8 cellular contexts compared by ENCODE assay signal in the genomic region with DNA sequence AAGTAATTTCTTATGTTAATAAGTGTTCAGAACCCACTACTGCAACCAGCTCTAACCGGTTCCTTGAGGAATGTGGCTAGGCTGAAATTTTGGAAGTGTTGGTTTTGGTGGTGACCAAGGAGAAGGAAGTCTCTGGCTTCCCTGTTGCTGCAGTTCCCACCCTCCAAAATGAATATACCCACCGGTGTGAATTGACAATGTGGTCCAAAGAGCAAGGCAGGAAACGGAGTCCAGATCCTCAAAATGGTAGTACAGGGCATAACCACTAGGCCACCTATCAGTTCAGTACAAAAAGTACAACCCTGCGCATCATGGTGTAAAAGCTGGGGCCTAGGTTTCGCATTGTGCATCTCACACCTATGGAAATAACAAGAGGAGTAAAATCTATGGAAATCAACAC. TPM values are rescaled to one million over a fixed set of nuclear protein-coding genes. Genes with fewer than 3 reads are reported as not detected.
DNase-seq lines count a peak whose midpoint lies in the region; ATAC-seq and TF ChIP-seq lines count a peak whose summit lies in the region.

No MANE protein-coding gene starts in this region.

- peak overlapping the region; percentile 88 to 98 (median 96) for H3K4me3 Mint-ChIP-seq in CD8-positive, alpha-beta memory T cell
- H3K4me3 Mint-ChIP-seq in IgD-negative memory B cell (peak overlapping the region; percentile 90 to 99 (median 96)), natural killer cell (peak overlapping the region; percentile 95)

- peak overlapping the region; percentile 74 for H3K4me3 ChIP-seq in CD8-positive, alpha-beta memory T cell (ENCODE audit: low read length)
- H3K4me3 ChIP-seq in breast epithelium, result peak overlapping the region in 1 of 3 donors; percentile 79

- no peaks in the 10 kb centered on the region for H3K27me3 ChIP-seq in CD8-positive, alpha-beta memory T cell (ENCODE audit: insufficient read depth, low read length, poor library complexity, severe bottlenecking)
- no peaks in the 10 kb centered on the region for H3K27me3 ChIP-seq in breast epithelium

- H3K27ac ChIP-seq in CD8-positive, alpha-beta memory T cell (ENCODE audit: low read depth, low read length), result no peak overlapping the region
- H3K27ac ChIP-seq in breast epithelium, result peak overlapping the region; percentile 78 to 99

- no peak for ATAC-seq in natural killer cell
- ATAC-seq in GM21723 (IDR thresholded peaks at IDR 0.05; ENCODE audit: unreplicated experiment), result no peak

- H3K4me1 ChIP-seq in CD8-positive, alpha-beta memory T cell (ENCODE audit: insufficient read depth, low read length), result peaks cover 59% of the 10 kb centered on the region
- H3K4me1 ChIP-seq in breast epithelium, result peaks cover 0 to 11% of the 10 kb centered on the region in 2 donors

- CTCF ChIA-PET in CD8-positive, alpha-beta memory T cell (lab: Charles Lee), result interaction anchor here (0.8 to 15.9 kb wide), 10 partner anchors 13 to 134 kb away, joined by 3 to 278 read pairs (median 6); partner anchors contain the start of genes BCAS4, DPM1 and MOCS3

- TF ChIP-seq CTCF in breast epithelium (IDR thresholded peaks at IDR 0.05) (peak in 1 of 3 donors; percentile 16), natural killer cell (IDR thresholded peaks at IDR 0.05) (no peak)

- peaks cover 5% of the 10 kb centered on the region for H3K36me3 ChIP-seq in CD8-positive, alpha-beta memory T cell (ENCODE audit: insufficient read depth, low read length)
- no peaks in the 10 kb centered on the region for H3K36me3 ChIP-seq in breast epithelium

- no peaks in the 10 kb centered on the region for H3K9me3 Mint-ChIP-seq in CD8-positive, alpha-beta memory T cell
- H3K9me3 Mint-ChIP-seq in IgD-negative memory B cell, result no peaks in the 10 kb centered on the region
- H3K9me3 Mint-ChIP-seq in natural killer cell, result no peaks in the 10 kb centered on the region

- peak overlapping the region; percentile 89 to 100 (median 96) for H3K27ac Mint-ChIP-seq in CD8-positive, alpha-beta memory T cell
- H3K27ac Mint-ChIP-seq in IgD-negative memory B cell, result peak overlapping the region in 2 of 3 donors; percentile 18 to 99
- peak overlapping the region; percentile 90 to 98 for H3K27ac Mint-ChIP-seq in natural killer cell

- no peaks in the 10 kb centered on the region for H3K27me3 Mint-ChIP-seq in CD8-positive, alpha-beta memory T cell
- H3K27me3 Mint-ChIP-seq in IgD-negative memory B cell (no peaks in the 10 kb centered on the region), natural killer cell (ENCODE audit: low read depth in 2 of 2) (no peaks in the 10 kb centered on the region)

- H3K9me3 ChIP-seq in CD8-positive, alpha-beta memory T cell (ENCODE audit: low read length), result no peaks in the 10 kb centered on the region
- no peaks in the 10 kb centered on the region for H3K9me3 ChIP-seq in breast epithelium

- H3K36me3 Mint-ChIP-seq in CD8-positive, alpha-beta memory T cell, result peaks cover 0 to 65% (median 6%) of the 10 kb centered on the region in 3 donors
- H3K36me3 Mint-ChIP-seq in IgD-negative memory B cell (peaks cover 8% of the 10 kb centered on the region), natural killer cell (no peaks in the 10 kb centered on the region)

- DNase-seq in CD8-positive, alpha-beta memory T cell, result no peak
- DNase-seq in breast epithelium (ENCODE audit: low spot score in 2 of 2) (no peak), natural killer cell (no peak), NCI-H226 (no peak), NCI-H1105 treated with DMSO at 0.1 percent for 48 hours (lab: John Stamatoyannopoulos, UW) (no peak), GDM1 (lab: John Stamatoyannopoulos, UW) (no peak)

- intact Hi-C loops in breast epithelium (cut with DNase I; ENCODE audit: low total_unique reads) (no loop called here), natural killer cell (cut with micrococcal nuclease) (no loop called here)

- POLR2A ChIA-PET in CD8-positive, alpha-beta memory T cell (lab: Charles Lee), result interaction anchor here (1.3 to 4.1 kb wide), 3 partner anchors 9 to 134 kb away, joined by 8 to 72 read pairs (median 9); partner anchors contain the start of gene BCAS4

- no peak for TF ChIP-seq POLR2A in breast epithelium (IDR thresholded peaks at IDR 0.05)

- H3K4me1 Mint-ChIP-seq in CD8-positive, alpha-beta memory T cell, result peaks cover 59 to 74% (median 72%) of the 10 kb centered on the region in 3 donors
- H3K4me1 Mint-ChIP-seq in IgD-negative memory B cell (peaks cover 35 to 52% (median 49%) of the 10 kb centered on the region in 3 donors), natural killer cell (peaks cover 53% of the 10 kb centered on the region in 2 donors)

RNA-seq across cellular contexts. Expression of gene ADNP, which starts 2.8 kb away (rescaled TPM):
- total RNA-seq in CD8-positive, alpha-beta memory T cell, result 10 to 100 TPM; 78.1 to 78.6 TPM
- polyA plus RNA-seq in CD8-positive, alpha-beta memory T cell, result 11.9 TPM
- polyA plus RNA-seq in IgD-negative memory B cell, result 10.3 TPM
- 10 to 100 TPM; 51.7 to 70.2 (median 60.0) TPM for total RNA-seq in breast epithelium
- total RNA-seq in natural killer cell, result 10 to 100 TPM; 56.8 to 75.8 (median 66.8) TPM

RNA-seq across cellular contexts. Expression of gene DPM1, which starts 29.9 kb away (rescaled TPM):
- total RNA-seq in CD8-positive, alpha-beta memory T cell, result 10 to 100 TPM; 75.1 to 77.9 TPM
- 65.6 TPM for polyA plus RNA-seq in CD8-positive, alpha-beta memory T cell
- 62.1 TPM for polyA plus RNA-seq in IgD-negative memory B cell
- total RNA-seq in breast epithelium (10 to 100 TPM; 43.4 to 61.2 (median 53.4) TPM), natural killer cell (10 to 100 TPM; 21.2 to 26.1 (median 25.6) TPM)

RNA-seq across cellular contexts. Expression of gene MOCS3, which starts 30.1 kb away (rescaled TPM):
- total RNA-seq in CD8-positive, alpha-beta memory T cell, result 1 to 10 TPM; 7.9 to 8.1 TPM
- polyA plus RNA-seq in CD8-positive, alpha-beta memory T cell, result 3.4 TPM
- 3.5 TPM for polyA plus RNA-seq in IgD-negative memory B cell
- total RNA-seq in breast epithelium, result 1 to 10 TPM; 4.5 to 6.4 (median 4.9) TPM
- 1 to 10 TPM; 2.2 to 2.5 (median 2.3) TPM for total RNA-seq in natural killer cell
